11 cellular contexts compared by ENCODE assay signal in the genomic region with DNA sequence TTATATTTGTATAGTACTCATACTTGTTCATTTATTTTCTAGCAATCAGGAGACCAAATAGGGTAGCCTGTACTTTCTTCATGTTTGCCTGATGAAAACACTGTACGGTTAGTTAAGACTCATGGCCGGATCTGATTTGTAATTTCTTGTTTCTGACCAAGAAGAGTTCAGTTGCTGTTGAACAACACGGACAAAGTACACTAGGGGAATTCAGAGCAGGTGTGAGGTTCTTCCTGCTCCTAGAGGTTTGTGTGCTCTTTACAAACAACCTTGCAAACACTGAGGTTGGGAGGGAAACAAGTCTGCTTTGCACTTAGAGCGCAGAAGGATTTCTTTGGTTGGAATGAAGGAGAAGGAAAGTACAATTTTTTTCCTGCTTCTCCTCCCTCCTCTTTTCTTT.
DNase-seq lines count a peak whose midpoint lies in the region; ATAC-seq and TF ChIP-seq lines count a peak whose summit lies in the region.
"Had no signal": no experiment of that assay in that cellular context is flagged by ENCODE, and none has a peak within 500 bp of the region (broad histone marks: within the 10 kb centered on the region; RNA-seq: fewer than 3 reads in every experiment).

No MANE protein-coding gene starts in this region.

- peak overlapping the region; percentile 86 for H3K4me2 ChIP-seq in KMS-11

- no peaks in the 10 kb centered on the region for H3K27me3 ChIP-seq in KMS-11 (ENCODE audit: insufficient read depth, low read depth)

- peaks cover 70% of the 10 kb centered on the region for H3K4me1 Mint-ChIP-seq in nephron

- H3K36me3 ChIP-seq in HEK293 (ENCODE audit: control insufficient read depth in 2 of 2, insufficient read depth in 1 of 2, low read length in 2 of 2), result no peaks in the 10 kb centered on the region
- H3K36me3 ChIP-seq in KMS-11 (ENCODE audit: insufficient read depth), result no peaks in the 10 kb centered on the region

- no peaks in the 10 kb centered on the region for H4K20me1 ChIP-seq in KMS-11 (ENCODE audit: insufficient read depth)

- no peak overlapping the region for H3K4me3 Mint-ChIP-seq in nephron

- H3K36me3 Mint-ChIP-seq in nephron (ENCODE audit: low read depth), result no peaks in the 10 kb centered on the region

- H3K27ac Mint-ChIP-seq in nephron, result peak overlapping the region; percentile 59 to 85 (median 62)

- no peak overlapping the region for H2AFZ ChIP-seq in KMS-11 (ENCODE audit: low read depth)

- TF ChIP-seq CTCF in HEK293 (tag by site-specific recombination; IDR thresholded peaks at IDR 0.05) (no peak), KMS-11 (conservative IDR thresholded peaks at IDR 0.05; ENCODE audit: low read depth, low read length) (0 out of 2 replicates have a peak, but pooled peaks have one; percentile 8), nephron (IDR thresholded peaks at IDR 0.05; ENCODE audit: unreplicated experiment in 3 of 3) (no peak), coronary artery (IDR thresholded peaks at IDR 0.05) (no peak)

- no peaks in the 10 kb centered on the region for H3K27me3 Mint-ChIP-seq in nephron (ENCODE audit: low read depth)
- H3K27me3 Mint-ChIP-seq: stimulated activated naive CD8-positive, alpha-beta T cell treated with anti-CD3 and anti-CD28 coated beads, Interleukin-15, Interleukin-2, amounts not matched to agents 100 ng/mL and 50 ng/mL, for 24 hours had no signal

- CTCF ChIA-PET in HEK293 (lab: Yijun Ruan, JAX), result interaction anchor here (0.7 to 1.1 kb wide), 4 partner anchors 8 to 66 kb away, joined by 3 to 4 read pairs (median 3); no protein-coding TSS in a partner anchor

- H3K9me3 ChIP-seq in HEK293 (ENCODE audit: control insufficient read depth, insufficient read depth, low read depth, low read length), result no peaks in the 10 kb centered on the region

- H3K27ac ChIP-seq in HEK293 (ENCODE audit: extremely low read depth, low read depth, low read length) (no peak overlapping the region), KMS-11 (peak overlapping the region; percentile 92), coronary artery (no peak overlapping the region)

- POLR2A ChIA-PET in HEK293 (lab: Yijun Ruan, JAX), result no interaction called here

- H3K9me3 Mint-ChIP-seq in nephron, result no peaks in the 10 kb centered on the region
- H3K9me3 Mint-ChIP-seq: stimulated activated naive CD8-positive, alpha-beta T cell treated with anti-CD3 and anti-CD28 coated beads, Interleukin-15, Interleukin-2, amounts not matched to agents 100 ng/mL and 50 ng/mL, for 24 hours had no signal

- H3K4me3 ChIP-seq in HEK293 (ENCODE audit: low read depth, low read length), result no peak overlapping the region
- no peak overlapping the region for H3K4me3 ChIP-seq in KMS-11 (IDR thresholded peaks at IDR 0.05; ENCODE audit: insufficient read depth, low read depth, low read length)
- H3K4me3 ChIP-seq in coronary artery, result no peak overlapping the region

- H3K4me1 ChIP-seq in HEK293 (ENCODE audit: control insufficient read depth, insufficient read depth, low read length), result peaks cover 34% of the 10 kb centered on the region
- peaks cover 100% of the 10 kb centered on the region for H3K4me1 ChIP-seq in KMS-11 (ENCODE audit: low read depth, poor library complexity, severe bottlenecking)

- H3K79me2 ChIP-seq in KMS-11 (ENCODE audit: insufficient read depth, low read depth), result peaks cover 87% of the 10 kb centered on the region

- H3K9ac ChIP-seq in KMS-11, result peak overlapping the region; percentile 62

- DNase-seq in activated CD4-positive, alpha-beta T cell treated with anti-CD3 and anti-CD28 coated beads for 48 hours, result no peak
- DNase-seq in coronary artery (ENCODE audit: low spot score) (no peak), DMS79 treated with DMSO at 0.1 percent for 48 hours (lab: John Stamatoyannopoulos, UW) (no peak)
- no peak for DNase-seq in activated T-cell treated with anti-CD3 and anti-CD28 coated beads, Interleukin-2, amount 50 U/mL, for 1 hour
- DNase-seq: effector CD8-positive, alpha-beta T cell; NCI-H1105 had no signal

- peak; percentile 29 for ATAC-seq in GM18519 (IDR thresholded peaks at IDR 0.05; ENCODE audit: low FRiP score, unreplicated experiment)

TF ChIP-seq in HEK293, 187 proteins besides CTCF, POLR2A, EP300 and RAD21:
- TF ChIP-seq PRDM1 (tag by site-specific recombination; IDR thresholded peaks at IDR 0.05), result peak; percentile 30; the same call in 1 of the 2 replicates
- no peak for TF ChIP-seq ZNF639 (tag by site-specific recombination; IDR thresholded peaks at IDR 0.05)
